ENCODE assay signal across 11 cellular contexts in genomic region chr16:2082171-2082982, GRCh38. TPM values are rescaled to one million over a fixed set of nuclear protein-coding genes. Genes with fewer than 3 reads are reported as not detected.
DNase-seq lines count a peak whose midpoint lies in the region; ATAC-seq and TF ChIP-seq lines count a peak whose summit lies in the region.
"Had no signal": no experiment of that assay in that cellular context is flagged by ENCODE, and none has a peak within 500 bp of the region (broad histone marks: within the 10 kb centered on the region; RNA-seq: fewer than 3 reads in every experiment).

No MANE protein-coding gene starts in this region.

- H3K4me3 Mint-ChIP-seq in WTC11 = no peak overlapping the region
- no peak overlapping the region for H3K4me3 Mint-ChIP-seq in stimulated activated effector memory CD8-positive, alpha-beta T cell treated with anti-CD3 and anti-CD28 coated beads, Interleukin-12 subunit alpha, Interleukin-12 subunit beta, amount 100 ng/mL, for 72 hours
- H3K4me3 Mint-ChIP-seq: activated naive CD4-positive, alpha-beta T cell treated with anti-CD3 and anti-CD28 coated beads, Interleukin-2, amount 10 ng/mL, durations not matched to agents 7 days and 5 days had no signal

- TF ChIP-seq EP300 in Ishikawa (IDR thresholded peaks at IDR 0.05; ENCODE audit: borderline replicate concordance) = no peak

- no peaks in the 10 kb centered on the region; the same call in 1 of the 2 replicates for H3K36me3 Mint-ChIP-seq in WTC11
- H3K36me3 Mint-ChIP-seq in stimulated activated effector memory CD8-positive, alpha-beta T cell treated with anti-CD3 and anti-CD28 coated beads, Interleukin-12 subunit alpha, Interleukin-12 subunit beta, amount 100 ng/mL, for 72 hours = peaks cover 31% of the 10 kb centered on the region

- TF ChIP-seq RAD21 in Ishikawa (IDR thresholded peaks at IDR 0.05; ENCODE audit: low read depth) = peak; percentile 36

- H3K27me3 Mint-ChIP-seq in WTC11 (ENCODE audit: low read depth) = no peaks in the 10 kb centered on the region
- H3K27me3 Mint-ChIP-seq: activated naive CD4-positive, alpha-beta T cell treated with anti-CD3 and anti-CD28 coated beads, Interleukin-2, amount 10 ng/mL, durations not matched to agents 7 days and 5 days had no signal

- ATAC-seq in WTC11 = peak; percentile 16; the same call in 1 of the 2 replicates
- ATAC-seq in stimulated activated effector memory CD8-positive, alpha-beta T cell treated with anti-CD3 and anti-CD28 coated beads, Interleukin-12 subunit alpha, Interleukin-12 subunit beta, amount 100 ng/mL, for 72 hours = no peak
- ATAC-seq in GM18867 (IDR thresholded peaks at IDR 0.05; ENCODE audit: unreplicated experiment) = no peak

- no peak for TF ChIP-seq CTCF in WTC11 (IDR thresholded peaks at IDR 0.05)

- H3K9me3 Mint-ChIP-seq in WTC11 = no peaks in the 10 kb centered on the region
- no peaks in the 10 kb centered on the region for H3K9me3 Mint-ChIP-seq in stimulated activated effector memory CD8-positive, alpha-beta T cell treated with anti-CD3 and anti-CD28 coated beads, Interleukin-12 subunit alpha, Interleukin-12 subunit beta, amount 100 ng/mL, for 72 hours
- H3K9me3 Mint-ChIP-seq: activated naive CD4-positive, alpha-beta T cell treated with anti-CD3 and anti-CD28 coated beads, Interleukin-2, amount 10 ng/mL, durations not matched to agents 7 days and 5 days had no signal

- DNase-seq in WTC11 (ENCODE audit: low spot score) (no peak), iPS-NIHi11 (ENCODE audit: low spot score) (peak; percentile 74), UCSD-AML1 (lab: John Stamatoyannopoulos, UW; ENCODE audit: unreplicated experiment) (no peak), DMS114 treated with DMSO at 0.1 percent for 48 hours (lab: John Stamatoyannopoulos, UW; ENCODE audit: unreplicated experiment) (no peak), T-helper 9 cell (no peak)
- DNase-seq in stimulated activated effector memory CD8-positive, alpha-beta T cell treated with anti-CD3 and anti-CD28 coated beads, Interleukin-12 subunit alpha, Interleukin-12 subunit beta, amount 100 ng/mL, for 72 hours (ENCODE audit: low spot score in 2 of 2) = no peak
- DNase-seq: activated naive CD4-positive, alpha-beta T cell treated with anti-CD3 and anti-CD28 coated beads, Interleukin-2, amount 10 ng/mL, durations not matched to agents 7 days and 5 days; MG63; Peyer's patch had no signal

- peak overlapping the region; percentile 90 for H3K27ac Mint-ChIP-seq in WTC11
- peak overlapping the region; percentile 38 for H3K27ac Mint-ChIP-seq in stimulated activated effector memory CD8-positive, alpha-beta T cell treated with anti-CD3 and anti-CD28 coated beads, Interleukin-12 subunit alpha, Interleukin-12 subunit beta, amount 100 ng/mL, for 72 hours
- H3K27ac Mint-ChIP-seq: activated naive CD4-positive, alpha-beta T cell treated with anti-CD3 and anti-CD28 coated beads, Interleukin-2, amount 10 ng/mL, durations not matched to agents 7 days and 5 days had no signal

- CTCF ChIA-PET in WTC11 (lab: Charles Lee) = interaction anchor here (1.1 to 1.8 kb wide), 2 partner anchors 58 to 78 kb away, joined by 3 to 7 read pairs; no protein-coding TSS in a partner anchor

- no peaks in the 10 kb centered on the region for H3K4me1 Mint-ChIP-seq in WTC11
- H3K4me1 Mint-ChIP-seq in stimulated activated effector memory CD8-positive, alpha-beta T cell treated with anti-CD3 and anti-CD28 coated beads, Interleukin-12 subunit alpha, Interleukin-12 subunit beta, amount 100 ng/mL, for 72 hours = peaks cover 5% of the 10 kb centered on the region
- H3K4me1 Mint-ChIP-seq: activated naive CD4-positive, alpha-beta T cell treated with anti-CD3 and anti-CD28 coated beads, Interleukin-2, amount 10 ng/mL, durations not matched to agents 7 days and 5 days had no signal

- POLR2A ChIA-PET in WTC11 (lab: Charles Lee) = interaction anchor here (0.6 kb wide), 1 partner anchor 56 kb away, joined by 4 read pairs; the partner anchor contains the start of gene NHERF2

TF ChIP-seq in Ishikawa, 13 proteins besides CTCF, POLR2A, EP300 and RAD21 (continues in another document):
- no peak for TF ChIP-seq YY1 (IDR thresholded peaks at IDR 0.05; ENCODE audit: low read depth)
- TF ChIP-seq ZBTB7A (IDR thresholded peaks at IDR 0.05; ENCODE audit: low read depth) = no peak
- TF ChIP-seq MAX (IDR thresholded peaks at IDR 0.05) = no peak
- no peak for TF ChIP-seq FOXM1 (IDR thresholded peaks at IDR 0.05; ENCODE audit: borderline replicate concordance, low read depth)
- TF ChIP-seq USF1 (IDR thresholded peaks at IDR 0.05) = no peak
- TF ChIP-seq CREB1 (IDR thresholded peaks at IDR 0.05; ENCODE audit: low read depth) = no peak
- no peak for TF ChIP-seq NFIC (IDR thresholded peaks at IDR 0.05)

TF ChIP-seq in WTC11, 78 proteins besides CTCF, POLR2A, EP300 and RAD21 (continues in another document):
- no peak for TF ChIP-seq GABPB1 (CRISPR knock-in tag; IDR thresholded peaks at IDR 0.05)
- no peak for TF ChIP-seq STAT6 (CRISPR knock-in tag; conservative IDR thresholded peaks at IDR 0.05; ENCODE audit: low read depth)
- TF ChIP-seq NR3C1 (CRISPR knock-in tag; conservative IDR thresholded peaks at IDR 0.05; ENCODE audit: low read depth) = no peak
- no peak for TF ChIP-seq NR1H2 (CRISPR knock-in tag; IDR thresholded peaks at IDR 0.05)
- no peak for TF ChIP-seq PRDM15 (CRISPR knock-in tag; IDR thresholded peaks at IDR 0.05)
- no peak for TF ChIP-seq IRF1 (CRISPR knock-in tag; IDR thresholded peaks at IDR 0.05)
- no peak for TF ChIP-seq CREB1 (CRISPR knock-in tag; IDR thresholded peaks at IDR 0.05)
- TF ChIP-seq ERG (CRISPR knock-in tag; IDR thresholded peaks at IDR 0.05) = no peak

RNA-seq across cellular contexts. Expression of gene TSC2, which starts 34.6 kb away (rescaled TPM):
- 103 to 134 TPM (median 117 TPM) in 3 replicates for total RNA-seq in WTC11 (2021)

RNA-seq across cellular contexts. Expression of gene NTHL1, which starts 34.7 kb away (rescaled TPM):
- total RNA-seq in WTC11 (2021) = 90.5 to 93.4 TPM (median 93.3 TPM) in 3 replicates

RNA-seq across cellular contexts. Expression of gene PKD1, which starts 53.3 kb away (rescaled TPM):
- 96.8 to 102 TPM (median 98.9 TPM) in 3 replicates for total RNA-seq in WTC11 (2021)

RNA-seq across cellular contexts. Expression of gene NHERF2, which starts 55.7 kb away (rescaled TPM):
- 23.3 to 31.1 TPM (median 28.0 TPM) in 3 replicates for total RNA-seq in WTC11 (2021)
